Comparison of ENCODE assay signal across 9 cellular contexts in the genomic region with DNA sequence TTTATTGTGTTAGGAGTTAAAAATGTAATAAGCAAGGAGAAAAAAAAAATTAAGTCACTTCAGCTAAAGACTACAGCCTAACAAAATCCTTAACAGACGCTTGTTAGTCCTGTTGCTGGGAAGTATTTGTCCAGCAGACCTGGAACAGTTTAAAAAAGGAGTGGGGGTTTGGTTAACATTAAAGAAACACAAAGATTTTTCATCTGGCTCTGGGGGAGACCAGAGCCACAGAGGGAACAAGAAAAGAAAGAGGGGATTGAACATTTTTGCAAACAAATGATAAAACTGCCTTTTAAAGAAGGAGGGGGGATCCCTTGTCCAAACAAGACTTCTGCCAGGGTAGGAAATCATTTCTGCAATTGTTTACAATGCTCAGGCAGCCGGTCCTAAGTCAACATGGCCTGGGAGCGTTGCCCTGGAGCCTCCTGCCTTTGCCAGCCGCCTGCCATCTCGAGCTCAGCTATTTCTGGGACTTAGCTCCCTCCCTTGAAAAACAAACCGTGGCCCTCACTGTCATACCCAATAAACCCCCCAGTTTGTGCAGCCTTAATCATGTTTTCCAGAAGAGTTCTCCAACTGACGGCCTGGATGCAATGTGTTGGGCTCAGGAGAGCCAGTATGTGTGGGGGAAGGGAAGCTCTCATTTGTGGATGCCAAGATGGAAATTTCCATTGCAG.
DNase-seq lines count a peak whose midpoint lies in the region; ATAC-seq and TF ChIP-seq lines count a peak whose summit lies in the region.
"Had no signal": no experiment of that assay in that cellular context is flagged by ENCODE, and none has a peak within 500 bp of the region (broad histone marks: within the 10 kb centered on the region; RNA-seq: fewer than 3 reads in every experiment).

No MANE protein-coding gene starts in this region.

- no peaks in the 10 kb centered on the region for H3K9me3 ChIP-seq in fibroblast of lung (ENCODE audit: control insufficient read depth, insufficient read depth, low read depth, low read length)

- H3K4me1 Mint-ChIP-seq in osteocyte (ENCODE audit: unreplicated experiment): peaks cover 57% of the 10 kb centered on the region
- H3K4me1 Mint-ChIP-seq: activated naive CD8-positive, alpha-beta T cell treated with anti-CD3 and anti-CD28 coated beads, Interleukin-2, amount 10 ng/mL, durations not matched to agents 7 days and 5 days had no signal

- H3K4me3 ChIP-seq in fibroblast of lung (replicated peaks in 1 of 4; ENCODE audit: control extremely low read depth in 1 of 4, insufficient read depth in 1 of 4, low read depth in 3 of 4, low read length in 4 of 4): no peak overlapping the region

- peaks cover 9% of the 10 kb centered on the region for H3K9me3 Mint-ChIP-seq in osteocyte (ENCODE audit: unreplicated experiment)

- no peaks in the 10 kb centered on the region for H3K4me1 ChIP-seq in fibroblast of lung (ENCODE audit: control insufficient read depth, extremely low read depth, insufficient read depth, low read length)

- no peaks in the 10 kb centered on the region for H3K79me2 ChIP-seq in fibroblast of lung (ENCODE audit: control insufficient read depth, insufficient read depth, low read length)

- H3K36me3 Mint-ChIP-seq in osteocyte (ENCODE audit: unreplicated experiment): peaks cover 5% of the 10 kb centered on the region
- H3K36me3 Mint-ChIP-seq: activated naive CD8-positive, alpha-beta T cell treated with anti-CD3 and anti-CD28 coated beads, Interleukin-2, amount 10 ng/mL, durations not matched to agents 7 days and 5 days had no signal

- ATAC-seq in GM21423 (IDR thresholded peaks at IDR 0.05; ENCODE audit: unreplicated experiment) (no peak), GM21381 (IDR thresholded peaks at IDR 0.05; ENCODE audit: unreplicated experiment) (no peak), GM21717 (IDR thresholded peaks at IDR 0.05; ENCODE audit: unreplicated experiment) (no peak)

- H3K4me3 Mint-ChIP-seq in osteocyte (ENCODE audit: unreplicated experiment): peak overlapping the region; percentile 49
- H3K4me3 Mint-ChIP-seq: activated naive CD8-positive, alpha-beta T cell treated with anti-CD3 and anti-CD28 coated beads, Interleukin-2, amount 10 ng/mL, durations not matched to agents 7 days and 5 days had no signal

- no peaks in the 10 kb centered on the region for H3K27me3 Mint-ChIP-seq in osteocyte (ENCODE audit: unreplicated experiment)

- H3K9ac ChIP-seq in fibroblast of lung (ENCODE audit: insufficient read depth, low read length): no peak overlapping the region

- DNase-seq in DMS153 treated with DMSO at 0.1 percent for 48 hours (lab: John Stamatoyannopoulos, UW; ENCODE audit: unreplicated experiment) (peak; percentile 65), NCI-H526 treated with DMSO at 0.1 percent for 48 hours (lab: John Stamatoyannopoulos, UW) (peak; percentile 82), fibroblast of lung (ENCODE audit: low read depth in 2 of 2) (peak in 1 of 2 donors; percentile 43), osteocyte (ENCODE audit: extremely low spot score, unreplicated experiment) (no peak), KG1 (lab: John Stamatoyannopoulos, UW) (no peak)
- DNase-seq: activated naive CD8-positive, alpha-beta T cell treated with anti-CD3 and anti-CD28 coated beads, Interleukin-2, amount 10 ng/mL, durations not matched to agents 7 days and 5 days had no signal

- no peak for TF ChIP-seq CTCF in fibroblast of lung (conservative IDR thresholded peaks at IDR 0.05 in 1 of 2, IDR thresholded peaks at IDR 0.05 in 1 of 2; ENCODE audit: low read depth in 1 of 2, low read length in 2 of 2)
- TF ChIP-seq CTCF in osteocyte (IDR thresholded peaks at IDR 0.05): no peak

- H2AFZ ChIP-seq in fibroblast of lung (ENCODE audit: low read length): no peak overlapping the region

- no peaks in the 10 kb centered on the region for H4K20me1 ChIP-seq in fibroblast of lung (ENCODE audit: control insufficient read depth, extremely low read depth, insufficient read depth, low read length)

- peak overlapping the region; percentile 45 for H3K4me2 ChIP-seq in fibroblast of lung (ENCODE audit: extremely low read depth, insufficient read depth, low read length)

- H3K27me3 ChIP-seq in fibroblast of lung (ENCODE audit: control insufficient read depth, insufficient read depth, low read length): no peaks in the 10 kb centered on the region

- no peak overlapping the region for H3K27ac ChIP-seq in fibroblast of lung (ENCODE audit: insufficient read depth, low read length)

- peak overlapping the region; percentile 97 for H3K27ac Mint-ChIP-seq in osteocyte (ENCODE audit: unreplicated experiment)
- H3K27ac Mint-ChIP-seq: activated naive CD8-positive, alpha-beta T cell treated with anti-CD3 and anti-CD28 coated beads, Interleukin-2, amount 10 ng/mL, durations not matched to agents 7 days and 5 days had no signal

- H3K36me3 ChIP-seq in fibroblast of lung (ENCODE audit: control insufficient read depth, insufficient read depth, low read length): no peaks in the 10 kb centered on the region

Comparison
In these comparisons a context has a peak if more than half of its experiments do, and no peak if none do; other contexts are left out.
1. DNase-seq: peak in DMS153 treated with DMSO at 0.1 percent for 48 hours (single experiment) and NCI-H526 treated with DMSO at 0.1 percent for 48 hours (single experiment); none in osteocyte (single experiment) and KG1 (single experiment).